In the genomic region with DNA sequence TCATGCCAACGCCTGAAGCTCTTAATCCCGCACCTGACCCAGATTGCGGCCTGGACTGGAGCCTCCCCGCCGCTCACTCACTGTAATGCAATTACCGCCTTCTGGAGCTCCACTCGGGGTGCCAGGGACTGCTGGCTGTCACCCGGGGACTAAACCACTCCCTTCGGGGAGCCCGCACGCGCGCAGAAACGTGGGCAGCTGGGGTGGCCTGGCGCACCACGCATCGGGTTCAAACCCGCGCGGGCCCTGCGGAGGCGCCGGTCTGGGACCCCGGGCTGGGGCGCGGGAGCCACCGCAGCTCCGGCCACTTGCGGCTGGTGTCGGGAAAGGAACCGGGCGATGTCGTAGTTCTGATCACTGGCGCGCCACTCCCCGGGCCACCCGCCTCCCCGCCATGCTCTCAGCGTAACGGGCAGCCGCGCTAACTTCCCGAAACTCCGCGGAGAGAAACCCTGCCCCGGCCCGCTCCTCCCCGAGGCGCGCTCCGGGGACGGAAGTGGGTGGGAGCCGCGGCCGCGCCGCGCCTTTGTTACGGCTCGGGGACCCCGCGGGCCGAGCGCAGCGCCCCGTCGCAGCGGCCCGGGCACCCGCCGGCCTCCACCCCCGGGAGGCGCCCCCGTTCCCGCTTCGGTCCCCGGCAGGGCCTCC, we compare ENCODE assay signal across 8 cellular contexts.
A peak's percentile ranks its signal among the peaks of the same experiment; 100 is the strongest.
DNase-seq lines count a peak whose midpoint lies in the region; ATAC-seq and TF ChIP-seq lines count a peak whose summit lies in the region.

No MANE protein-coding gene starts in this region.

- H3K4me1 ChIP-seq in effector memory CD4-positive, alpha-beta T cell (ENCODE audit: control insufficient read depth, insufficient read depth, low read length, poor library complexity, severe bottlenecking): peaks cover 10% of the 10 kb centered on the region

- H3K36me3 ChIP-seq in effector memory CD4-positive, alpha-beta T cell (ENCODE audit: control insufficient read depth, insufficient read depth, low read length): no peaks in the 10 kb centered on the region

- H3K36me3 Mint-ChIP-seq in activated CD4-positive, alpha-beta memory T cell treated with anti-CD3 and anti-CD28 coated beads for 36 hours: peaks cover 4% of the 10 kb centered on the region
- peaks cover 5% of the 10 kb centered on the region for H3K36me3 Mint-ChIP-seq in mesothelial cell of epicardium

- peak overlapping the region; percentile 74 for H3K4me3 Mint-ChIP-seq in activated CD4-positive, alpha-beta memory T cell treated with anti-CD3 and anti-CD28 coated beads for 36 hours
- H3K4me3 Mint-ChIP-seq in mesothelial cell of epicardium: peak overlapping the region; percentile 87

- peak overlapping the region; percentile 62 for H3K27ac ChIP-seq in effector memory CD4-positive, alpha-beta T cell (ENCODE audit: insufficient read depth, low read length, poor library complexity, severe bottlenecking)

- peak overlapping the region; percentile 63 for H3K4me3 ChIP-seq in LNCaP clone FGC (ENCODE audit: low read depth, low read length)
- H3K4me3 ChIP-seq in effector memory CD4-positive, alpha-beta T cell (ENCODE audit: insufficient read depth, low read depth, low read length, poor library complexity, severe bottlenecking): peak overlapping the region; percentile 85

- intact Hi-C loops in activated CD4-positive, alpha-beta memory T cell treated with anti-CD3 and anti-CD28 coated beads for 36 hours (cut with micrococcal nuclease): loop anchor here (1.0 to 10.0 kb wide), 5 partner anchors 46 to 220 kb away; no protein-coding TSS in a partner anchor

- CTCF ChIA-PET in activated CD4-positive, alpha-beta memory T cell treated with anti-CD3 and anti-CD28 coated beads for 36 hours (lab: Charles Lee): interaction anchor here (0.8 to 1.9 kb wide), 10 partner anchors 8 to 263 kb away, joined by 3 to 9 read pairs (median 3); no protein-coding TSS in a partner anchor

- peak; percentile 75 for DNase-seq in GM03348 (ENCODE audit: low spot score)
- DNase-seq in LNCaP clone FGC (ENCODE audit: low read depth): no peak
- peak; percentile 65 for DNase-seq in activated CD4-positive, alpha-beta memory T cell treated with anti-CD3 and anti-CD28 coated beads for 36 hours
- peak; percentile 23 to 34 (median 23) for DNase-seq in effector memory CD4-positive, alpha-beta T cell
- DNase-seq in mesothelial cell of epicardium (ENCODE audit: low spot score in 2 of 2, unreplicated experiment in 2 of 2): peak; percentile 37 to 62
- peak; percentile 69 for DNase-seq in stimulated activated CD8-positive, alpha-beta memory T cell treated with anti-CD3 and anti-CD28 coated beads, Interleukin-4, amount 100 ng/mL, for 48 hours
- DNase-seq in HPDE6-E6E7 (ENCODE audit: extremely low spot score): no peak

- H3K4me1 Mint-ChIP-seq in activated CD4-positive, alpha-beta memory T cell treated with anti-CD3 and anti-CD28 coated beads for 36 hours (ENCODE audit: low read depth): peaks cover 28% of the 10 kb centered on the region
- peaks cover 53% of the 10 kb centered on the region for H3K4me1 Mint-ChIP-seq in mesothelial cell of epicardium

- H3K27me3 Mint-ChIP-seq in activated CD4-positive, alpha-beta memory T cell treated with anti-CD3 and anti-CD28 coated beads for 36 hours: peaks cover 7% of the 10 kb centered on the region
- H3K27me3 Mint-ChIP-seq in mesothelial cell of epicardium (ENCODE audit: low read depth): no peaks in the 10 kb centered on the region

- no peaks in the 10 kb centered on the region for H3K9me3 Mint-ChIP-seq in activated CD4-positive, alpha-beta memory T cell treated with anti-CD3 and anti-CD28 coated beads for 36 hours
- no peaks in the 10 kb centered on the region for H3K9me3 Mint-ChIP-seq in mesothelial cell of epicardium

- H3K27me3 ChIP-seq in effector memory CD4-positive, alpha-beta T cell (replicated peaks; ENCODE audit: control insufficient read depth, insufficient read depth, low read length, poor library complexity, severe bottlenecking): no peaks in the 10 kb centered on the region

- no peaks in the 10 kb centered on the region for H3K9me3 ChIP-seq in effector memory CD4-positive, alpha-beta T cell (ENCODE audit: control insufficient read depth, low read length)

- ATAC-seq in GM21825 (IDR thresholded peaks at IDR 0.05; ENCODE audit: unreplicated experiment): peak; percentile 49

- POLR2A ChIA-PET in activated CD4-positive, alpha-beta memory T cell treated with anti-CD3 and anti-CD28 coated beads for 36 hours (lab: Charles Lee): interaction anchor here (0.6 to 1.2 kb wide), 2 partner anchors 76 to 936 kb away, joined by 3 to 5 read pairs; no protein-coding TSS in a partner anchor

- TF ChIP-seq CTCF in LNCaP clone FGC (IDR thresholded peaks at IDR 0.05; ENCODE audit: control insufficient read depth, extremely low read depth, insufficient read depth) (no peak), mesothelial cell of epicardium (IDR thresholded peaks at IDR 0.05; ENCODE audit: unreplicated experiment) (no peak)

- H3K27ac Mint-ChIP-seq in activated CD4-positive, alpha-beta memory T cell treated with anti-CD3 and anti-CD28 coated beads for 36 hours: no peak overlapping the region
- peak overlapping the region; percentile 66 for H3K27ac Mint-ChIP-seq in mesothelial cell of epicardium

Comparison
In these comparisons a context has a peak if more than half of its experiments do, and no peak if none do; other contexts are left out.
1. DNase-seq: peak in GM03348 (single experiment), activated CD4-positive, alpha-beta memory T cell treated with anti-CD3 and anti-CD28 coated beads for 36 hours (single experiment), effector memory CD4-positive, alpha-beta T cell (3 of 3), mesothelial cell of epicardium (2 of 2) and stimulated activated CD8-positive, alpha-beta memory T cell treated with anti-CD3 and anti-CD28 coated beads, Interleukin-4, amount 100 ng/mL, for 48 hours (single experiment); none in LNCaP clone FGC (single experiment) and HPDE6-E6E7 (single experiment).